Comparison of ENCODE assay signal across 4 cellular contexts in the genomic region with DNA sequence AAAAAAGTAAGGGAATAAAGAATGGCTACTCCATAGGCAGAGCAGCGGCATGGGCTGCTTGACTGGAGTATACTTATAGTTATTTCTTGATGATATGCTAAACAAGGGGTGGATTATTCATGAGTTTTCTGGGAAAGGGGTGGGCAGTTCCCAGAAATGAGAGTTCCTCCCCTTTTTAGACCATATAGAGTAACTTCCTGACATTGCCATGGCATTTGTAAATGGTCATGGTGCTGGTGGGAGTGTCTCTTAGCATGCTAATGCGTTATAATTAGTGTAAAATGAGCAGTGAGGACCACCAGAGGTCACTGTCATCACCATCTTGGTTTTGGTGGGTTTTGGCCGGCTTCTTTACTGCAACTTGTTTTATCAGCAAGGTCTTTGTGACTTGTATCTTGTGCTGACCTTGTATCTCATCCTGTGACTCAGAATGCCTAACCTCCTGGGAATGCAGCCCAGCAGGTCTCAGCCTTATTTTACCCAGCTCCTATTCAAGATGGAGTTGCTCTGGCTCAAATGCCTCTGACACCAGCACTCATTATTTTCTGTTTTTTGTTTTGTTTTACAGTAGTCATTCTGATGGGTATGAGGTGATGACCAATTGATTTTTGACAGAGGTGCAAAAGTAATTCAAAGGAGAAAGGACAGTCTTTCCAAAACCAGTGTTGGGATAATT. TPM values are rescaled to one million over a fixed set of nuclear protein-coding genes. Genes with fewer than 3 reads are reported as not detected.
"Had no signal": no experiment of that assay in that cellular context is flagged by ENCODE, and none has a peak within 500 bp of the region (broad histone marks: within the 10 kb centered on the region; RNA-seq: fewer than 3 reads in every experiment).

No MANE protein-coding gene starts in this region.

RNA-seq across cellular contexts. Expression of gene NUTM2F, which starts 23.7 kb away (rescaled TPM):
- total RNA-seq: HT-29, Peyer's patch, SK-MEL-5 had no signal
- polyA plus RNA-seq: SK-N-SH had no signal
